In the genomic region with DNA sequence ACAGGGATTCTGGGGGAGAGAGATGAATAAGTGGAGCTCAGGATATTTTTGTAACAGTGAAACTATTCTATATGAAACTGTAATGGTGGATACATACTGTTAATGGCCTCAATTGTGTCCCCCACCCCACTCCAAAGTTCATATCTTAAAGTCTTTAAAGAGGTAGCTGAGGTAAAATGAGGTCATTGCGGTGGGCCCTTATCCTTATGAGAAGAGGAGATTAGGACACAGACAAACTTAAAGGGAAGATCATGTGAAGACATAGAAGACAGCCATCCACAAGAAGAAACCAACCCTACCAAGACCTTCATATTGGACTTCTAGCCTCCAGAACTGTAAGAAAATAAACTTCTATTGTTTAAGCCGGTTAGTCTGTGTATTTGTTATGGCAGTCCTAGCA, we compare ENCODE assay signal across 2 cellular contexts.
TF ChIP-seq lines count a peak whose summit lies in the region.

No MANE protein-coding gene starts in this region.

TF ChIP-seq in GM23338, 12 proteins besides CTCF, POLR2A, EP300 and RAD21:
- TF ChIP-seq CREB1 (CRISPR knock-in tag; IDR thresholded peaks at IDR 0.05; ENCODE audit: low read depth) = no peak
- TF ChIP-seq EZH2 (IDR thresholded peaks at IDR 0.05; ENCODE audit: low read depth, unreplicated experiment) = no peak
- TF ChIP-seq EZH2phosphoT487 (IDR thresholded peaks at IDR 0.05; ENCODE audit: unreplicated experiment) = no peak

TF ChIP-seq in K562, 482 proteins besides CTCF, POLR2A, EP300 and RAD21 (continues in another document):
- TF ChIP-seq FIP1L1 (IDR thresholded peaks at IDR 0.05; ENCODE audit: low read depth, low read length, poor library complexity, severe bottlenecking) = no peak
- TF ChIP-seq, protein P1, sequence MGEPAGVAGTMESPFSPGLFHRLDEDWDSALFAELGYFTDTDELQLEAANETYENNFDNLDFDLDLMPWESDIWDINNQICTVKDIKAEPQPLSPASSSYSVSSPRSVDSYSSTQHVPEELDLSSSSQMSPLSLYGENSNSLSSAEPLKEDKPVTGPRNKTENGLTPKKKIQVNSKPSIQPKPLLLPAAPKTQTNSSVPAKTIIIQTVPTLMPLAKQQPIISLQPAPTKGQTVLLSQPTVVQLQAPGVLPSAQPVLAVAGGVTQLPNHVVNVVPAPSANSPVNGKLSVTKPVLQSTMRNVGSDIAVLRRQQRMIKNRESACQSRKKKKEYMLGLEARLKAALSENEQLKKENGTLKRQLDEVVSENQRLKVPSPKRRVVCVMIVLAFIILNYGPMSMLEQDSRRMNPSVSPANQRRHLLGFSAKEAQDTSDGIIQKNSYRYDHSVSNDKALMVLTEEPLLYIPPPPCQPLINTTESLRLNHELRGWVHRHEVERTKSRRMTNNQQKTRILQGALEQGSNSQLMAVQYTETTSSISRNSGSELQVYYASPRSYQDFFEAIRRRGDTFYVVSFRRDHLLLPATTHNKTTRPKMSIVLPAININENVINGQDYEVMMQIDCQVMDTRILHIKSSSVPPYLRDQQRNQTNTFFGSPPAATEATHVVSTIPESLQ (CRISPR knock-in tag; IDR thresholded peaks at IDR 0.05) = no peak
- TF ChIP-seq SRSF7 (optimal IDR thresholded peaks at IDR 0.05; ENCODE audit: low read depth, low read length) = no peak
- no peak for TF ChIP-seq FOXP1 (CRISPR knock-in tag; IDR thresholded peaks at IDR 0.05)
- TF ChIP-seq HDGF (IDR thresholded peaks at IDR 0.05) = no peak
- TF ChIP-seq DACH1 (IDR thresholded peaks at IDR 0.05; ENCODE audit: partially characterized antibody) = no peak
- TF ChIP-seq ZFP30 (CRISPR knock-in tag; IDR thresholded peaks at IDR 0.05; ENCODE audit: borderline replicate concordance) = no peak
- TF ChIP-seq CCNT2 (IDR thresholded peaks at IDR 0.05; ENCODE audit: borderline replicate concordance, extremely low read depth, insufficient read length, low read depth, low read length) = no peak
- TF ChIP-seq ASH1L (IDR thresholded peaks at IDR 0.05; ENCODE audit: borderline replicate concordance, low read depth, partially characterized antibody) = no peak
- no peak for TF ChIP-seq CBX2 (IDR thresholded peaks at IDR 0.05; ENCODE audit: insufficient read depth, low read length, poor library complexity, severe bottlenecking)
- TF ChIP-seq ZNF707 (CRISPR knock-in tag; conservative IDR thresholded peaks at IDR 0.05) = no peak
- TF ChIP-seq CREBBP (IDR thresholded peaks at IDR 0.05; ENCODE audit: low read depth, low read length) = no peak
- TF ChIP-seq ZFPM2 (CRISPR knock-in tag; IDR thresholded peaks at IDR 0.05) = no peak
- TF ChIP-seq ARID3B (CRISPR knock-in tag; IDR thresholded peaks at IDR 0.05; ENCODE audit: borderline replicate concordance) = no peak
- no peak for TF ChIP-seq TAF1 (IDR thresholded peaks at IDR 0.05; ENCODE audit: control insufficient read depth, extremely low read depth, insufficient read depth, low read length, severe bottlenecking)
- TF ChIP-seq ZEB2 (IDR thresholded peaks at IDR 0.05) = no peak
- no peak for TF ChIP-seq MCM7 (IDR thresholded peaks at IDR 0.05)
- no peak for TF ChIP-seq HNRNPLL (IDR thresholded peaks at IDR 0.05; ENCODE audit: low read depth, low read length, poor library complexity, severe bottlenecking)
- TF ChIP-seq E2F6 (IDR thresholded peaks at IDR 0.05; ENCODE audit: borderline replicate concordance in 1 of 2, extremely low read depth in 1 of 2, insufficient read depth in 1 of 2, insufficient read length in 1 of 2, low read depth in 1 of 2, low read length in 1 of 2, poor library complexity in 1 of 2, severe bottlenecking in 1 of 2) = no peak
- TF ChIP-seq, protein P2, sequence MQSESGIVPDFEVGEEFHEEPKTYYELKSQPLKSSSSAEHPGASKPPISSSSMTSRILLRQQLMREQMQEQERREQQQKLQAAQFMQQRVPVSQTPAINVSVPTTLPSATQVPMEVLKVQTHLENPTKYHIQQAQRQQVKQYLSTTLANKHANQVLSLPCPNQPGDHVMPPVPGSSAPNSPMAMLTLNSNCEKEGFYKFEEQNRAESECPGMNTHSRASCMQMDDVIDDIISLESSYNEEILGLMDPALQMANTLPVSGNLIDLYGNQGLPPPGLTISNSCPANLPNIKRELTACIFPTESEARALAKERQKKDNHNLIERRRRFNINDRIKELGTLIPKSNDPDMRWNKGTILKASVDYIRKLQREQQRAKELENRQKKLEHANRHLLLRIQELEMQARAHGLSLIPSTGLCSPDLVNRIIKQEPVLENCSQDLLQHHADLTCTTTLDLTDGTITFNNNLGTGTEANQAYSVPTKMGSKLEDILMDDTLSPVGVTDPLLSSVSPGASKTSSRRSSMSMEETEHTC (IDR thresholded peaks at IDR 0.05) = no peak
- no peak for TF ChIP-seq CEBPZ (IDR thresholded peaks at IDR 0.05; ENCODE audit: borderline replicate concordance, low read depth, low read length)
- TF ChIP-seq POLR2AphosphoS5 (IDR thresholded peaks at IDR 0.05; ENCODE audit: control insufficient read depth, insufficient read depth, low read depth, low read length) = no peak
- no peak for TF ChIP-seq PRPF4 (IDR thresholded peaks at IDR 0.05; ENCODE audit: insufficient read depth, low read depth, low read length, poor library complexity, severe bottlenecking)
- TF ChIP-seq MLX (CRISPR knock-in tag; conservative IDR thresholded peaks at IDR 0.05) = no peak
- TF ChIP-seq TCF3 (CRISPR knock-in tag; IDR thresholded peaks at IDR 0.05) = peak; percentile 30; the same call in 1 of the 2 replicates
- TF ChIP-seq, protein P3, sequence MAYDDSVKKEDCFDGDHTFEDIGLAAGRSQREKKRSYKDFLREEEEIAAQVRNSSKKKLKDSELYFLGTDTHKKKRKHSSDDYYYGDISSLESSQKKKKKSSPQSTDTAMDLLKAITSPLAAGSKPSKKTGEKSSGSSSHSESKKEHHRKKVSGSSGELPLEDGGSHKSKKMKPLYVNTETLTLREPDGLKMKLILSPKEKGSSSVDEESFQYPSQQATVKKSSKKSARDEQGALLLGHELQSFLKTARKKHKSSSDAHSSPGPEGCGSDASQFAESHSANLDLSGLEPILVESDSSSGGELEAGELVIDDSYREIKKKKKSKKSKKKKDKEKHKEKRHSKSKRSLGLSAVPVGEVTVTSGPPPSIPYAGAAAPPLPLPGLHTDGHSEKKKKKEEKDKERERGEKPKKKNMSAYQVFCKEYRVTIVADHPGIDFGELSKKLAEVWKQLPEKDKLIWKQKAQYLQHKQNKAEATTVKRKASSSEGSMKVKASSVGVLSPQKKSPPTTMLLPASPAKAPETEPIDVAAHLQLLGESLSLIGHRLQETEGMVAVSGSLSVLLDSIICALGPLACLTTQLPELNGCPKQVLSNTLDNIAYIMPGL (CRISPR knock-in tag; IDR thresholded peaks at IDR 0.05) = no peak
- no peak for TF ChIP-seq CREB3L1 (IDR thresholded peaks at IDR 0.05; ENCODE audit: borderline replicate concordance, low read depth)
- TF ChIP-seq SAFB2 (IDR thresholded peaks at IDR 0.05; ENCODE audit: borderline replicate concordance, low read depth, low read length, severe bottlenecking) = no peak
- no peak for TF ChIP-seq ILF3 (IDR thresholded peaks at IDR 0.05; ENCODE audit: borderline replicate concordance)
- TF ChIP-seq, protein P4, sequence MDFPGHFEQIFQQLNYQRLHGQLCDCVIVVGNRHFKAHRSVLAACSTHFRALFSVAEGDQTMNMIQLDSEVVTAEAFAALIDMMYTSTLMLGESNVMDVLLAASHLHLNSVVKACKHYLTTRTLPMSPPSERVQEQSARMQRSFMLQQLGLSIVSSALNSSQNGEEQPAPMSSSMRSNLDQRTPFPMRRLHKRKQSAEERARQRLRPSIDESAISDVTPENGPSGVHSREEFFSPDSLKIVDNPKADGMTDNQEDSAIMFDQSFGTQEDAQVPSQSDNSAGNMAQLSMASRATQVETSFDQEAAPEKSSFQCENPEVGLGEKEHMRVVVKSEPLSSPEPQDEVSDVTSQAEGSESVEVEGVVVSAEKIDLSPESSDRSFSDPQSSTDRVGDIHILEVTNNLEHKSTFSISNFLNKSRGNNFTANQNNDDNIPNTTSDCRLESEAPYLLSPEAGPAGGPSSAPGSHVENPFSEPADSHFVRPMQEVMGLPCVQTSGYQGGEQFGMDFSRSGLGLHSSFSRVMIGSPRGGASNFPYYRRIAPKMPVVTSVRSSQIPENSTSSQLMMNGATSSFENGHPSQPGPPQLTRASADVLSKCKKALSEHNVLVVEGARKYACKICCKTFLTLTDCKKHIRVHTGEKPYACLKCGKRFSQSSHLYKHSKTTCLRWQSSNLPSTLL (IDR thresholded peaks at IDR 0.05) = no peak
- no peak for TF ChIP-seq NCOA6 (IDR thresholded peaks at IDR 0.05)
- TF ChIP-seq COPS2 (conservative IDR thresholded peaks at IDR 0.05) = no peak
- no peak for TF ChIP-seq IRF1 (CRISPR knock-in tag; IDR thresholded peaks at IDR 0.05; ENCODE audit: borderline replicate concordance)
- TF ChIP-seq SIX5 (IDR thresholded peaks at IDR 0.05; ENCODE audit: borderline replicate concordance in 1 of 2, insufficient read depth in 1 of 2, low read depth in 1 of 2, low read length in 2 of 2) = no peak
- peak; percentile 84 for TF ChIP-seq JUND (IDR thresholded peaks at IDR 0.05; ENCODE audit: borderline replicate concordance, low read depth, low read length)
- peak; percentile 77; the same call in 2 of the 3 replicates for TF ChIP-seq JUND (tag; IDR thresholded peaks at IDR 0.05; ENCODE audit: borderline replicate concordance, low read depth, low read length)
- no peak for TF ChIP-seq TRIM28 (IDR thresholded peaks at IDR 0.05)
- TF ChIP-seq SAFB (IDR thresholded peaks at IDR 0.05; ENCODE audit: borderline replicate concordance, low read depth, low read length) = no peak
- no peak for TF ChIP-seq LARP7 (IDR thresholded peaks at IDR 0.05)
- TF ChIP-seq MED1 (CRISPR knock-in tag; IDR thresholded peaks at IDR 0.05; ENCODE audit: borderline replicate concordance) = no peak
- no peak for TF ChIP-seq SMARCB1 (IDR thresholded peaks at IDR 0.05; ENCODE audit: insufficient read length, low read depth)
- TF ChIP-seq NUFIP1 (IDR thresholded peaks at IDR 0.05; ENCODE audit: partially characterized antibody) = no peak
- no peak for TF ChIP-seq ZBED1 (IDR thresholded peaks at IDR 0.05)
- no peak for TF ChIP-seq GATA2 (CRISPR knock-in tag; IDR thresholded peaks at IDR 0.05)
- TF ChIP-seq JUN (IDR thresholded peaks at IDR 0.05; ENCODE audit: borderline replicate concordance, low read depth, low read length) = peak; percentile 61; the same call in 1 of the 2 replicates
- TF ChIP-seq JUN (CRISPR knock-in tag; IDR thresholded peaks at IDR 0.05; ENCODE audit: borderline replicate concordance) = no peak
- TF ChIP-seq POLR2G (IDR thresholded peaks at IDR 0.05; ENCODE audit: low read depth, low read length) = no peak
- TF ChIP-seq BRD4 (IDR thresholded peaks at IDR 0.05) = no peak
